19 cellular contexts compared by ENCODE assay signal in the genomic region with DNA sequence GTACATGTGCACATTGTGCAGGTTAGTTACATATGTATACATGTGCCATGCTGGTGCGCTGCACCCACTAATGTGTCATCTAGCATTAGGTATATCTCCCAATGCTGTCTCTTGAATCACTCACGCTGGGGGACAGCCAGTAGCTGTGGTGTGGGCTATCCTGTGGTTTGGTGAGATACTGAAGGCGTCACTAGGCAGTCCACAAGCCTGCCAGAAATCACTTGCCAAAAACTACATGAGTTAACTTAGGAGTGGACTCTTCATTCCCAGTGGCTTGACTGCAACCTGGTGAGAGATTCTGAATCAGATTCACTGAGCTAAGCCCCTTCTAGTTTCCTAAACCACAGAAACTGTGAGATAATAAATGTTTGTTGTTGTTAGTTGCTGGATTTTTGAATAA.
DNase-seq lines count a peak whose midpoint lies in the region; ATAC-seq and TF ChIP-seq lines count a peak whose summit lies in the region.
"Had no signal": no experiment of that assay in that cellular context is flagged by ENCODE, and none has a peak within 500 bp of the region (broad histone marks: within the 10 kb centered on the region; RNA-seq: fewer than 3 reads in every experiment).

No MANE protein-coding gene starts in this region.

- H3K4me3 ChIP-seq in AG10803 (ENCODE audit: low read length) (no peak overlapping the region), astrocyte of the cerebellum (ENCODE audit: low read depth, low read length) (no peak overlapping the region)
- H3K4me3 ChIP-seq: left lung, Peyer's patch had no signal

- peaks cover 38% of the 10 kb centered on the region for H3K4me1 Mint-ChIP-seq in nephron progenitor cell

- H3K36me3 Mint-ChIP-seq in nephron progenitor cell (ENCODE audit: low read depth): peaks cover 13% of the 10 kb centered on the region
- H3K36me3 Mint-ChIP-seq: brain; natural killer cell treated with Interleukin-12 subunit alpha and Interleukin-12 subunit beta and Interleukin-15 and Interleukin-18, amount 100 ng/mL, for 72 hours; T-cell had no signal

- DNase-seq in AG10803 (ENCODE audit: low read depth) (peak; percentile 76), H4 (ENCODE audit: low spot score) (peak; percentile 25), astrocyte of the cerebellum (ENCODE audit: low read depth) (peak; percentile 91), left ventricle myocardium superior (no peak), nephron progenitor cell (no peak), head of caudate nucleus (no peak)
- DNase-seq: activated CD4-positive, alpha-beta T cell treated with anti-CD3 and anti-CD28 coated beads for 4 hours; CD4-positive, alpha-beta T cell; endodermal cell; Karpas-422; left lung; NCI-H1930; NCI-H526; Peyer's patch; T-cell had no signal

- TF ChIP-seq CTCF in AG10803 (conservative IDR thresholded peaks at IDR 0.05; ENCODE audit: low read length) (no peak), astrocyte of the cerebellum (IDR thresholded peaks at IDR 0.05; ENCODE audit: low read depth, low read length, missing control alignments) (no peak), nephron progenitor cell (IDR thresholded peaks at IDR 0.05) (no peak)

- no peak overlapping the region for H3K4me3 Mint-ChIP-seq in nephron progenitor cell
- H3K4me3 Mint-ChIP-seq: brain; CD4-positive, alpha-beta T cell; endodermal cell; natural killer cell treated with Interleukin-12 subunit alpha and Interleukin-12 subunit beta and Interleukin-15 and Interleukin-18, amount 100 ng/mL, for 72 hours; T-cell had no signal

- peaks cover under 1% of the 10 kb centered on the region for H3K27me3 Mint-ChIP-seq in nephron progenitor cell (ENCODE audit: low read depth, poor library complexity)
- H3K27me3 Mint-ChIP-seq: CD4-positive, alpha-beta T cell had no signal

- in situ Hi-C loops in astrocyte of the cerebellum (cut with HindIII; ENCODE audit: low sequenced_read_pairs): no loop called here

- H3K27ac Mint-ChIP-seq in nephron progenitor cell: no peak overlapping the region
- H3K27ac Mint-ChIP-seq: brain; CD4-positive, alpha-beta T cell; endodermal cell; natural killer cell treated with Interleukin-12 subunit alpha and Interleukin-12 subunit beta and Interleukin-15 and Interleukin-18, amount 100 ng/mL, for 72 hours; T-cell had no signal

- intact Hi-C loops in left ventricle myocardium superior (cut with micrococcal nuclease) (no loop called here), head of caudate nucleus (cut with DNase I) (no loop called here)

- H3K9me3 Mint-ChIP-seq in nephron progenitor cell: peaks cover 3% of the 10 kb centered on the region
- H3K9me3 Mint-ChIP-seq: CD4-positive, alpha-beta T cell; endodermal cell; natural killer cell treated with Interleukin-12 subunit alpha and Interleukin-12 subunit beta and Interleukin-15 and Interleukin-18, amount 100 ng/mL, for 72 hours; T-cell had no signal

- ATAC-seq in left ventricle myocardium superior (peak; percentile 55), GM21576 (IDR thresholded peaks at IDR 0.05; ENCODE audit: unreplicated experiment) (no peak), GM18873 (IDR thresholded peaks at IDR 0.05; ENCODE audit: low FRiP score, unreplicated experiment) (no peak)
- ATAC-seq: left lung; natural killer cell treated with Interleukin-12 subunit alpha and Interleukin-12 subunit beta and Interleukin-15 and Interleukin-18, amount 100 ng/mL, for 72 hours; T-cell had no signal

Comparison
In these comparisons a context has a peak if more than half of its experiments do, and no peak if none do; other contexts are left out.
1. DNase-seq: peak in AG10803 (single experiment), H4 (single experiment) and astrocyte of the cerebellum (single experiment); none in left ventricle myocardium superior (single experiment), nephron progenitor cell (single experiment) and head of caudate nucleus (0 of 42).